In the genomic region with DNA sequence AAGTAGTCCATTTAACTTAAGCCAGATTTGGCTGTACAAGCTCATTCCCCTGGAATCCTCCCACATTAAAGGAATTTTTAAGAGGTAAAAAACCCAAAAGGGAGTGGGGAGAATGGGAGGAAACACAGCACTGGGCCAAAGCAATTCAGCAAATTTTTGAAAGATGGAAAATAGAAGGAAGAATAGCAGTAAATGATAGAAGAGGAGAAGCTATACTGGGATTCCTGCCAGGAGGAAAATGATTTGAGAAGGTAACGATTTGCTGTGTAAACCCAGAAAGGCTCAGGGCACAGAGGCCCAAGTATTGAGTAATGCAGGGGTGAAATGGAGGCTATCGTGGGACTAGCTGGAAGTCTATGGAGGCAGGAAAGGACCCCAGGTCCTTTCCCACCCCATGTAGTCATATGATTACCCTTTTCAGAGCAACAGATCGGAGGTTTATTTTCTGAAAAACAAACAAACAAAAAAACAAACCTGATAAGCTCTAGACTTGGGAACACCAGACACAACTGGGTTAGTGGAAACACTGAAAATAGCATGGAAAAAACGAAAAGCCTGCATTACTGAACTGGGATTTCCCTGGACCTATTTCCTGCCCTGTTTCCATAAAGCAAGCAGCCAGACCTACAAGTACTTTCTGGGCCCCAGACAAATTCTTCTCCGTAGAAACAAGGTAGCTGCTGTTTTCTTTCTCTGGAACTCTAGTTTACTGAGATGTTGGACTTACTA, we compare ENCODE assay signal across 13 cellular contexts.
DNase-seq lines count a peak whose midpoint lies in the region; ATAC-seq and TF ChIP-seq lines count a peak whose summit lies in the region.
"Had no signal": no experiment of that assay in that cellular context is flagged by ENCODE, and none has a peak within 500 bp of the region (broad histone marks: within the 10 kb centered on the region; RNA-seq: fewer than 3 reads in every experiment).

No MANE protein-coding gene starts in this region.

- H3K4me3 Mint-ChIP-seq in GM23338: no peak overlapping the region
- no peak overlapping the region for H3K4me3 Mint-ChIP-seq in T-cell
- no peak overlapping the region for H3K4me3 Mint-ChIP-seq in activated CD4-positive, alpha-beta T cell treated with anti-CD3 and anti-CD28 coated beads for 36 hours

- no peaks in the 10 kb centered on the region for H3F3A ChIP-seq in GM23338 (replicated peaks; ENCODE audit: low read depth)

- CTCF ChIA-PET in T-cell (lab: Charles Lee): interaction anchor here (0.6 to 0.7 kb wide), 2 partner anchors 12 to 255 kb away, joined by 3 read pairs; no protein-coding TSS in a partner anchor
- CTCF ChIA-PET in activated CD4-positive, alpha-beta T cell treated with anti-CD3 and anti-CD28 coated beads for 36 hours (lab: Charles Lee): interaction anchor here (1.6 kb wide), 1 partner anchor 56 kb away, joined by 4 read pairs; no protein-coding TSS in a partner anchor

- H3K4me1 ChIP-seq in GM23338 (ENCODE audit: insufficient read depth) (peaks cover 27% of the 10 kb centered on the region), rectal smooth muscle tissue (ENCODE audit: control insufficient read depth, insufficient read depth, low read length) (peaks cover 31% of the 10 kb centered on the region)

- no peak overlapping the region for H3K9ac ChIP-seq in rectal smooth muscle tissue (ENCODE audit: low read length)
- H3K9ac ChIP-seq: BLaER1 had no signal

- H3K4me2 ChIP-seq in GM23338: peak overlapping the region; percentile 12
- H3K4me2 ChIP-seq: BLaER1 had no signal

- H4K20me1 ChIP-seq in GM23338 (replicated peaks; ENCODE audit: insufficient read depth): no peaks in the 10 kb centered on the region
- H4K20me1 ChIP-seq: BLaER1 had no signal

- H3K36me3 Mint-ChIP-seq in GM23338 (ENCODE audit: low read depth): peaks cover 40% of the 10 kb centered on the region; the same call in 2 of the 3 replicates
- peaks cover 41% of the 10 kb centered on the region for H3K36me3 Mint-ChIP-seq in T-cell
- H3K36me3 Mint-ChIP-seq in activated CD4-positive, alpha-beta T cell treated with anti-CD3 and anti-CD28 coated beads for 36 hours (ENCODE audit: low read depth): peaks cover 23% of the 10 kb centered on the region

- no peak for TF ChIP-seq CTCF in GM23338 (conservative IDR thresholded peaks at IDR 0.05; ENCODE audit: low read depth in 2 of 2)

- no peaks in the 10 kb centered on the region; the same call in 1 of the 3 replicates for H3K9me3 Mint-ChIP-seq in GM23338
- no peaks in the 10 kb centered on the region for H3K9me3 Mint-ChIP-seq in T-cell
- no peaks in the 10 kb centered on the region for H3K9me3 Mint-ChIP-seq in activated CD4-positive, alpha-beta T cell treated with anti-CD3 and anti-CD28 coated beads for 36 hours (ENCODE audit: low read depth)

- no peaks in the 10 kb centered on the region for H3K79me2 ChIP-seq in GM23338 (replicated peaks; ENCODE audit: insufficient read depth)

- H3K27ac Mint-ChIP-seq in GM23338 (peak overlapping the region; percentile 94), T-cell (no peak overlapping the region)
- H3K27ac Mint-ChIP-seq in activated CD4-positive, alpha-beta T cell treated with anti-CD3 and anti-CD28 coated beads for 36 hours: no peak overlapping the region

- H3K4me3 ChIP-seq in GM23338: no peak overlapping the region
- H3K4me3 ChIP-seq in rectal smooth muscle tissue (ENCODE audit: low read length): peak overlapping the region; percentile 27
- H3K4me3 ChIP-seq: BLaER1 had no signal

- H3K27me3 Mint-ChIP-seq in GM23338 (ENCODE audit: insufficient read depth, low read depth, poor library complexity) (no peaks in the 10 kb centered on the region), T-cell (no peaks in the 10 kb centered on the region)
- H3K27me3 Mint-ChIP-seq in activated CD4-positive, alpha-beta T cell treated with anti-CD3 and anti-CD28 coated beads for 36 hours: no peaks in the 10 kb centered on the region

- H3K27ac ChIP-seq in GM23338 (ENCODE audit: low read depth): peak overlapping the region; percentile 96
- peak overlapping the region; percentile 68 for H3K27ac ChIP-seq in rectal smooth muscle tissue (ENCODE audit: low read depth, low read length)
- H3K27ac ChIP-seq: BLaER1, neutrophil, WERI-Rb-1 had no signal

- no peak for DNase-seq in GM23338 (ENCODE audit: low spot score)
- DNase-seq in astrocyte of the hippocampus (ENCODE audit: low read depth, low spot score): peak; percentile 34
- DNase-seq in Right ventricle myocardium superior: no peak
- DNase-seq in T-cell: no peak
- no peak for DNase-seq in activated CD4-positive, alpha-beta T cell treated with anti-CD3 and anti-CD28 coated beads for 36 hours
- DNase-seq in GM03348 (ENCODE audit: low spot score): no peak
- DNase-seq in NCI-H345 treated with DMSO at 0.1 percent for 48 hours (lab: John Stamatoyannopoulos, UW; ENCODE audit: unreplicated experiment): no peak
- DNase-seq: anterior cingulate cortex, SIG-M5, WERI-Rb-1 had no signal

- POLR2A ChIA-PET in T-cell (lab: Charles Lee): no interaction called here
- POLR2A ChIA-PET in activated CD4-positive, alpha-beta T cell treated with anti-CD3 and anti-CD28 coated beads for 36 hours (lab: Charles Lee): no interaction called here

- no peaks in the 10 kb centered on the region for H3K36me3 ChIP-seq in GM23338 (ENCODE audit: insufficient read depth)
- H3K36me3 ChIP-seq in rectal smooth muscle tissue (ENCODE audit: control insufficient read depth, insufficient read depth, low read length): peaks cover 9% of the 10 kb centered on the region

- H2AFZ ChIP-seq in GM23338: no peak overlapping the region

- intact Hi-C loops in Right ventricle myocardium superior (cut with DNase I): no loop called here
- intact Hi-C loops in activated CD4-positive, alpha-beta T cell treated with anti-CD3 and anti-CD28 coated beads for 36 hours (cut with DNase I, micrococcal nuclease): no loop called here

- no peaks in the 10 kb centered on the region; the same call in 1 of the 2 replicates for H3K9me2 ChIP-seq in GM23338 (ENCODE audit: insufficient read depth)

- peaks cover 28% of the 10 kb centered on the region for H3K4me1 Mint-ChIP-seq in GM23338
- H3K4me1 Mint-ChIP-seq in T-cell: no peaks in the 10 kb centered on the region
- peaks cover 3% of the 10 kb centered on the region for H3K4me1 Mint-ChIP-seq in activated CD4-positive, alpha-beta T cell treated with anti-CD3 and anti-CD28 coated beads for 36 hours

- ATAC-seq in GM23338: peak; percentile 61
- ATAC-seq in Right ventricle myocardium superior (ENCODE audit: poor library complexity): peak; percentile 25
- no peak for ATAC-seq in T-cell (replicated peaks in 1 of 4)
- ATAC-seq in activated CD4-positive, alpha-beta T cell treated with anti-CD3 and anti-CD28 coated beads for 36 hours: no peak

- H3K27me3 ChIP-seq in GM23338 (ENCODE audit: insufficient read depth) (no peaks in the 10 kb centered on the region), rectal smooth muscle tissue (ENCODE audit: control insufficient read depth, insufficient read depth, low read length) (no peaks in the 10 kb centered on the region)
- H3K27me3 ChIP-seq: BLaER1, neutrophil had no signal

Comparison
In these comparisons a context has a peak if more than half of its experiments do, and no peak if none do; other contexts are left out.
1. ATAC-seq: peak in GM23338 (single experiment) and Right ventricle myocardium superior (single experiment); none in T-cell (0 of 4) and activated CD4-positive, alpha-beta T cell treated with anti-CD3 and anti-CD28 coated beads for 36 hours (single experiment).